In the genomic region with DNA sequence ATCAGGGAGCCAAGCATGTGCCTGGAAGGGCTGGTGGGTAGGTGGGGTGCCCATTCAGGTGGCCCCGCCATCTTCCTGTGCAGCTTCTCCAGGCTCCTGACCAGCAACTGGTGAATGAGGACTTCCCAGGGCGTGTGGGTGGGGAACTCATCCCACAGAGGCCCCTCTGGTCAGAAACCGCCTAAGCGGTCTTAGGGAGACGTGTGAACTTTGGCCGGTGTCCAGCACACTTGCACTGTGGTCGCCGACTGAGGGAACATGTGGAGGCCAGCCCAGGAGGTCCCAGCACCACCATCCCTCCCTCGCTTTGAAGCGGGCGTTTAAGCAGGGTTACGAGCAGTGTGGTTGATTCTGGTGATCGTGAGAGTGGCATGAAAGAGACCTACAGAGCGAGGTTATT, we compare ENCODE assay signal across 2 cellular contexts.
A peak's percentile ranks its signal among the peaks of the same experiment; 100 is the strongest.
TF ChIP-seq lines count a peak whose summit lies in the region.

No MANE protein-coding gene starts in this region.

TF ChIP-seq in HEK293, 187 proteins besides CTCF, POLR2A, EP300 and RAD21 (continued from another document):
- TF ChIP-seq, protein P1, sequence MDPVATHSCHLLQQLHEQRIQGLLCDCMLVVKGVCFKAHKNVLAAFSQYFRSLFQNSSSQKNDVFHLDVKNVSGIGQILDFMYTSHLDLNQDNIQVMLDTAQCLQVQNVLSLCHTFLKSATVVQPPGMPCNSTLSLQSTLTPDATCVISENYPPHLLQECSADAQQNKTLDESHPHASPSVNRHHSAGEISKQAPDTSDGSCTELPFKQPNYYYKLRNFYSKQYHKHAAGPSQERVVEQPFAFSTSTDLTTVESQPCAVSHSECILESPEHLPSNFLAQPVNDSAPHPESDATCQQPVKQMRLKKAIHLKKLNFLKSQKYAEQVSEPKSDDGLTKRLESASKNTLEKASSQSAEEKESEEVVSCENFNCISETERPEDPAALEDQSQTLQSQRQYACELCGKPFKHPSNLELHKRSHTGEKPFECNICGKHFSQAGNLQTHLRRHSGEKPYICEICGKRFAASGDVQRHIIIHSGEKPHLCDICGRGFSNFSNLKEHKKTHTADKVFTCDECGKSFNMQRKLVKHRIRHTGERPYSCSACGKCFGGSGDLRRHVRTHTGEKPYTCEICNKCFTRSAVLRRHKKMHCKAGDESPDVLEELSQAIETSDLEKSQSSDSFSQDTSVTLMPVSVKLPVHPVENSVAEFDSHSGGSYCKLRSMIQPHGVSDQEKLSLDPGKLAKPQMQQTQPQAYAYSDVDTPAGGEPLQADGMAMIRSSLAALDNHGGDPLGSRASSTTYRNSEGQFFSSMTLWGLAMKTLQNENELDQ (tag by site-specific recombination; IDR thresholded peaks at IDR 0.05; ENCODE audit: low read depth) = no peak
- TF ChIP-seq ZFHX2 (tag by site-specific recombination; conservative IDR thresholded peaks at IDR 0.05) (peak; percentile 38), ZIC2 (tag by site-specific recombination; IDR thresholded peaks at IDR 0.05) (peak; percentile 67), ZNF132 (tag by site-specific recombination; IDR thresholded peaks at IDR 0.05; ENCODE audit: borderline replicate concordance) (no peak), ZNF792 (tag by site-specific recombination; IDR thresholded peaks at IDR 0.05) (no peak), ZBTB17 (tag by site-specific recombination; IDR thresholded peaks at IDR 0.05) (no peak)
- TF ChIP-seq, protein P2, sequence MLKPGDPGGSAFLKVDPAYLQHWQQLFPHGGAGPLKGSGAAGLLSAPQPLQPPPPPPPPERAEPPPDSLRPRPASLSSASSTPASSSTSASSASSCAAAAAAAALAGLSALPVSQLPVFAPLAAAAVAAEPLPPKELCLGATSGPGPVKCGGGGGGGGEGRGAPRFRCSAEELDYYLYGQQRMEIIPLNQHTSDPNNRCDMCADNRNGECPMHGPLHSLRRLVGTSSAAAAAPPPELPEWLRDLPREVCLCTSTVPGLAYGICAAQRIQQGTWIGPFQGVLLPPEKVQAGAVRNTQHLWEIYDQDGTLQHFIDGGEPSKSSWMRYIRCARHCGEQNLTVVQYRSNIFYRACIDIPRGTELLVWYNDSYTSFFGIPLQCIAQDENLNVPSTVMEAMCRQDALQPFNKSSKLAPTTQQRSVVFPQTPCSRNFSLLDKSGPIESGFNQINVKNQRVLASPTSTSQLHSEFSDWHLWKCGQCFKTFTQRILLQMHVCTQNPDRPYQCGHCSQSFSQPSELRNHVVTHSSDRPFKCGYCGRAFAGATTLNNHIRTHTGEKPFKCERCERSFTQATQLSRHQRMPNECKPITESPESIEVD (tag by site-specific recombination; IDR thresholded peaks at IDR 0.05) = no peak

TF ChIP-seq in HepG2, 621 proteins besides CTCF, POLR2A, EP300 and RAD21 (continued from another document and continues in another):
- TF ChIP-seq, protein P3, sequence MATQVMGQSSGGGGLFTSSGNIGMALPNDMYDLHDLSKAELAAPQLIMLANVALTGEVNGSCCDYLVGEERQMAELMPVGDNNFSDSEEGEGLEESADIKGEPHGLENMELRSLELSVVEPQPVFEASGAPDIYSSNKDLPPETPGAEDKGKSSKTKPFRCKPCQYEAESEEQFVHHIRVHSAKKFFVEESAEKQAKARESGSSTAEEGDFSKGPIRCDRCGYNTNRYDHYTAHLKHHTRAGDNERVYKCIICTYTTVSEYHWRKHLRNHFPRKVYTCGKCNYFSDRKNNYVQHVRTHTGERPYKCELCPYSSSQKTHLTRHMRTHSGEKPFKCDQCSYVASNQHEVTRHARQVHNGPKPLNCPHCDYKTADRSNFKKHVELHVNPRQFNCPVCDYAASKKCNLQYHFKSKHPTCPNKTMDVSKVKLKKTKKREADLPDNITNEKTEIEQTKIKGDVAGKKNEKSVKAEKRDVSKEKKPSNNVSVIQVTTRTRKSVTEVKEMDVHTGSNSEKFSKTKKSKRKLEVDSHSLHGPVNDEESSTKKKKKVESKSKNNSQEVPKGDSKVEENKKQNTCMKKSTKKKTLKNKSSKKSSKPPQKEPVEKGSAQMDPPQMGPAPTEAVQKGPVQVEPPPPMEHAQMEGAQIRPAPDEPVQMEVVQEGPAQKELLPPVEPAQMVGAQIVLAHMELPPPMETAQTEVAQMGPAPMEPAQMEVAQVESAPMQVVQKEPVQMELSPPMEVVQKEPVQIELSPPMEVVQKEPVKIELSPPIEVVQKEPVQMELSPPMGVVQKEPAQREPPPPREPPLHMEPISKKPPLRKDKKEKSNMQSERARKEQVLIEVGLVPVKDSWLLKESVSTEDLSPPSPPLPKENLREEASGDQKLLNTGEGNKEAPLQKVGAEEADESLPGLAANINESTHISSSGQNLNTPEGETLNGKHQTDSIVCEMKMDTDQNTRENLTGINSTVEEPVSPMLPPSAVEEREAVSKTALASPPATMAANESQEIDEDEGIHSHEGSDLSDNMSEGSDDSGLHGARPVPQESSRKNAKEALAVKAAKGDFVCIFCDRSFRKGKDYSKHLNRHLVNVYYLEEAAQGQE (IDR thresholded peaks at IDR 0.05; ENCODE audit: borderline replicate concordance in 1 of 2, low read depth in 1 of 2, low read length in 2 of 2) = no peak
- TF ChIP-seq, protein P4, sequence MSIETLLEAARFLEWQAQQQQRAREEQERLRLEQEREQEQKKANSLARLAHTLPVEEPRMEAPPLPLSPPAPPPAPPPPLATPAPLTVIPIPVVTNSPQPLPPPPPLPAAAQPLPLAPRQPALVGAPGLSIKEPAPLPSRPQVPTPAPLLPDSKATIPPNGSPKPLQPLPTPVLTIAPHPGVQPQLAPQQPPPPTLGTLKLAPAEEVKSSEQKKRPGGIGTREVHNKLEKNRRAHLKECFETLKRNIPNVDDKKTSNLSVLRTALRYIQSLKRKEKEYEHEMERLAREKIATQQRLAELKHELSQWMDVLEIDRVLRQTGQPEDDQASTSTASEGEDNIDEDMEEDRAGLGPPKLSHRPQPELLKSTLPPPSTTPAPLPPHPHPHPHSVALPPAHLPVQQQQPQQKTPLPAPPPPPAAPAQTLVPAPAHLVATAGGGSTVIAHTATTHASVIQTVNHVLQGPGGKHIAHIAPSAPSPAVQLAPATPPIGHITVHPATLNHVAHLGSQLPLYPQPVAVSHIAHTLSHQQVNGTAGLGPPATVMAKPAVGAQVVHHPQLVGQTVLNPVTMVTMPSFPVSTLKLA (IDR thresholded peaks at IDR 0.05) = no peak
- TF ChIP-seq TBX3 (IDR thresholded peaks at IDR 0.05; ENCODE audit: borderline replicate concordance) (no peak), HCFC1 (IDR thresholded peaks at IDR 0.05; ENCODE audit: low read depth, low read length) (no peak), ZMYM4 (CRISPR knock-in tag; IDR thresholded peaks at IDR 0.05) (0 out of 2 replicates have a peak, but pooled peaks have one; percentile 23), TCF7 (IDR thresholded peaks at IDR 0.05; ENCODE audit: low read depth) (no peak), KDM2A (CRISPR knock-in tag; IDR thresholded peaks at IDR 0.05; ENCODE audit: borderline replicate concordance, low read depth) (no peak), ZNF180 (CRISPR knock-in tag; IDR thresholded peaks at IDR 0.05; ENCODE audit: borderline replicate concordance, low read depth) (no peak), MEF2D (CRISPR knock-in tag; IDR thresholded peaks at IDR 0.05) (no peak), LCORL (IDR thresholded peaks at IDR 0.05) (no peak), LCORL (CRISPR knock-in tag; IDR thresholded peaks at IDR 0.05) (no peak), ZBTB38 (CRISPR knock-in tag; IDR thresholded peaks at IDR 0.05) (peak; percentile 42; the same call in 1 of the 2 replicates), TEAD3 (CRISPR knock-in tag; optimal IDR thresholded peaks at IDR 0.05; ENCODE audit: borderline replicate concordance) (no peak), CEBPG (CRISPR knock-in tag; IDR thresholded peaks at IDR 0.05) (no peak), ZNF816 (CRISPR knock-in tag; IDR thresholded peaks at IDR 0.05; ENCODE audit: borderline replicate concordance) (no peak), XRCC5 (optimal IDR thresholded peaks at IDR 0.05; ENCODE audit: low read length) (no peak), PCBP2 (optimal IDR thresholded peaks at IDR 0.05; ENCODE audit: low read depth, low read length, poor library complexity, severe bottlenecking) (no peak), HNF4A (CRISPR knock-in tag; IDR thresholded peaks at IDR 0.05) (peak; percentile 36), ZFP62 (CRISPR knock-in tag; IDR thresholded peaks at IDR 0.05) (no peak), NFIC (IDR thresholded peaks at IDR 0.05; ENCODE audit: low read length) (no peak), ZNF788 (CRISPR knock-in tag; IDR thresholded peaks at IDR 0.05; ENCODE audit: borderline replicate concordance) (no peak), TBX2 (CRISPR knock-in tag; IDR thresholded peaks at IDR 0.05; ENCODE audit: borderline replicate concordance) (0 out of 2 replicates have a peak, but pooled peaks have one; percentile 17), ZNF644 (CRISPR knock-in tag; IDR thresholded peaks at IDR 0.05; ENCODE audit: low read depth) (no peak), HOXA5 (CRISPR knock-in tag; IDR thresholded peaks at IDR 0.05) (no peak), ATAD3A (CRISPR knock-in tag; IDR thresholded peaks at IDR 0.05) (no peak), NFE2 (CRISPR knock-in tag; IDR thresholded peaks at IDR 0.05) (no peak), FOXO1 (CRISPR knock-in tag; IDR thresholded peaks at IDR 0.05) (no peak), WIZ (CRISPR knock-in tag; IDR thresholded peaks at IDR 0.05) (no peak), ZEB1 (IDR thresholded peaks at IDR 0.05; ENCODE audit: insufficient replicate concordance, low read depth) (no peak), SIX1 (CRISPR knock-in tag; IDR thresholded peaks at IDR 0.05; ENCODE audit: borderline replicate concordance) (no peak), ZNF138 (CRISPR knock-in tag; IDR thresholded peaks at IDR 0.05; ENCODE audit: low read depth) (no peak), ZNF7 (CRISPR knock-in tag; IDR thresholded peaks at IDR 0.05) (no peak)
- TF ChIP-seq, protein P5, sequence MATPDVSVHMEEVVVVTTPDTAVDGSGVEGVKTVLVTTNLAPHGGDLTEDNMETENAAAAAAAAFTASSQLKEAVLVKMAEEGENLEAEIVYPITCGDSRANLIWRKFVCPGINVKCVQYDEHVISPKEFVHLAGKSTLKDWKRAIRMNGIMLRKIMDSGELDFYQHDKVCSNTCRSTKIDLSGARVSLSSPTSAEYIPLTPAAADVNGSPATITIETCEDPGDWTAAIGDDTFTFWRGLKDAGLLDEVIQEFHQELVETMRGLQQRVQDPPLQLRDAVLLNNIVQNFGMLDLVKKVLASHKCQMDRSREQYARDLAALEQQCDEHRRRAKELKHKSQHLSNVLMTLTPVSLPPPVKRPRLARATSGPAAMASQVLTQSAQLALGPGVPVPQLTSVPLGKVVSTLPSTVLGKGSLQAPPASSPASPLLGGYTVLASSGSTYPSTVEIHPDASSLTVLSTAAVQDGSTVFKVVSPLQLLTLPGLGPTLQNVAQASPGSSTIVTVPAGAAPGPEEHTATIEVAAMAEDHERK (CRISPR knock-in tag; IDR thresholded peaks at IDR 0.05; ENCODE audit: low read depth) = no peak
- TF ChIP-seq, protein P6, sequence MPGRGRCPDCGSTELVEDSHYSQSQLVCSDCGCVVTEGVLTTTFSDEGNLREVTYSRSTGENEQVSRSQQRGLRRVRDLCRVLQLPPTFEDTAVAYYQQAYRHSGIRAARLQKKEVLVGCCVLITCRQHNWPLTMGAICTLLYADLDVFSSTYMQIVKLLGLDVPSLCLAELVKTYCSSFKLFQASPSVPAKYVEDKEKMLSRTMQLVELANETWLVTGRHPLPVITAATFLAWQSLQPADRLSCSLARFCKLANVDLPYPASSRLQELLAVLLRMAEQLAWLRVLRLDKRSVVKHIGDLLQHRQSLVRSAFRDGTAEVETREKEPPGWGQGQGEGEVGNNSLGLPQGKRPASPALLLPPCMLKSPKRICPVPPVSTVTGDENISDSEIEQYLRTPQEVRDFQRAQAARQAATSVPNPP (CRISPR knock-in tag; IDR thresholded peaks at IDR 0.05) = no peak
- TF ChIP-seq, protein P7, sequence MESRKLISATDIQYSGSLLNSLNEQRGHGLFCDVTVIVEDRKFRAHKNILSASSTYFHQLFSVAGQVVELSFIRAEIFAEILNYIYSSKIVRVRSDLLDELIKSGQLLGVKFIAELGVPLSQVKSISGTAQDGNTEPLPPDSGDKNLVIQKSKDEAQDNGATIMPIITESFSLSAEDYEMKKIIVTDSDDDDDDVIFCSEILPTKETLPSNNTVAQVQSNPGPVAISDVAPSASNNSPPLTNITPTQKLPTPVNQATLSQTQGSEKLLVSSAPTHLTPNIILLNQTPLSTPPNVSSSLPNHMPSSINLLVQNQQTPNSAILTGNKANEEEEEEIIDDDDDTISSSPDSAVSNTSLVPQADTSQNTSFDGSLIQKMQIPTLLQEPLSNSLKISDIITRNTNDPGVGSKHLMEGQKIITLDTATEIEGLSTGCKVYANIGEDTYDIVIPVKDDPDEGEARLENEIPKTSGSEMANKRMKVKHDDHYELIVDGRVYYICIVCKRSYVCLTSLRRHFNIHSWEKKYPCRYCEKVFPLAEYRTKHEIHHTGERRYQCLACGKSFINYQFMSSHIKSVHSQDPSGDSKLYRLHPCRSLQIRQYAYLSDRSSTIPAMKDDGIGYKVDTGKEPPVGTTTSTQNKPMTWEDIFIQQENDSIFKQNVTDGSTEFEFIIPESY (CRISPR knock-in tag; IDR thresholded peaks at IDR 0.05) = peak; percentile 88
- TF ChIP-seq, protein P8, sequence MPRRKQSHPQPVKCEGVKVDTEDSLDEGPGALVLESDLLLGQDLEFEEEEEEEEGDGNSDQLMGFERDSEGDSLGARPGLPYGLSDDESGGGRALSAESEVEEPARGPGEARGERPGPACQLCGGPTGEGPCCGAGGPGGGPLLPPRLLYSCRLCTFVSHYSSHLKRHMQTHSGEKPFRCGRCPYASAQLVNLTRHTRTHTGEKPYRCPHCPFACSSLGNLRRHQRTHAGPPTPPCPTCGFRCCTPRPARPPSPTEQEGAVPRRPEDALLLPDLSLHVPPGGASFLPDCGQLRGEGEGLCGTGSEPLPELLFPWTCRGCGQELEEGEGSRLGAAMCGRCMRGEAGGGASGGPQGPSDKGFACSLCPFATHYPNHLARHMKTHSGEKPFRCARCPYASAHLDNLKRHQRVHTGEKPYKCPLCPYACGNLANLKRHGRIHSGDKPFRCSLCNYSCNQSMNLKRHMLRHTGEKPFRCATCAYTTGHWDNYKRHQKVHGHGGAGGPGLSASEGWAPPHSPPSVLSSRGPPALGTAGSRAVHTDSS (CRISPR knock-in tag; conservative IDR thresholded peaks at IDR 0.05) = no peak
- TF ChIP-seq, protein P9, sequence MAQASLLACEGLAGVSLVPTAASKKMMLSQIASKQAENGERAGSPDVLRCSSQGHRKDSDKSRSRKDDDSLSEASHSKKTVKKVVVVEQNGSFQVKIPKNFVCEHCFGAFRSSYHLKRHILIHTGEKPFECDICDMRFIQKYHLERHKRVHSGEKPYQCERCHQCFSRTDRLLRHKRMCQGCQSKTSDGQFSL (CRISPR knock-in tag; IDR thresholded peaks at IDR 0.05) = no peak
- TF ChIP-seq, protein P10, sequence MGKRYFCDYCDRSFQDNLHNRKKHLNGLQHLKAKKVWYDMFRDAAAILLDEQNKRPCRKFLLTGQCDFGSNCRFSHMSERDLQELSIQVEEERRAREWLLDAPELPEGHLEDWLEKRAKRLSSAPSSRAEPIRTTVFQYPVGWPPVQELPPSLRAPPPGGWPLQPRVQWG (CRISPR knock-in tag; IDR thresholded peaks at IDR 0.05; ENCODE audit: borderline replicate concordance, low read depth) = no peak
